ENCODE assay signal across 19 cellular contexts in the genomic region with DNA sequence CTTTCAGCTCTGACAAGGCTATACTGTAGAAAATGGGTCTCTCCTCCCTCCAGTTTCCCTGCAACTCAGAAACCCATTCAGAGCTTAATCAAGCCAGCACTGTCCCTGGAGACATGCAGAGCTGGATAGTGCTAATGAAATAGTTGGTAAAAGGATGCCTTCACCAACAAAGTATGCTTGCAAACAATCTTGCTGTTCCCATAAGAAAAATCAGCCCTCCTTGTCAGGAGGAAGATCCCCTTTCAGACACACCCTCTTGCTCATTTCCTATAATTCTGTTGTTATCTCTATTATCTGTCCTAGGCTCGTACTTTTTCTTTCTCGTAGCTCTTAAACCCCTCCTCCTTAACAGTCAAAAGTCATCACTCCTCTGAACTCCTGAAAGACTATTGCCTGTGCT. TPM values are rescaled to one million over a fixed set of nuclear protein-coding genes. Genes with fewer than 3 reads are reported as not detected.
DNase-seq lines count a peak whose midpoint lies in the region; ATAC-seq and TF ChIP-seq lines count a peak whose summit lies in the region.
"Had no signal": no experiment of that assay in that cellular context is flagged by ENCODE, and none has a peak within 500 bp of the region (broad histone marks: within the 10 kb centered on the region; RNA-seq: fewer than 3 reads in every experiment).

No MANE protein-coding gene starts in this region.

- WGBS in spleen, 5 donors = 11 to 26% (median 14%) methylated on average over 2 of the region's 2 CpGs
- WGBS in thyroid gland, 2 donors = 68 to 70% methylated on average over 2 of the region's 2 CpGs

- DNase-seq in dedifferentiated amniotic fluid mesenchymal stem cell (ENCODE audit: extremely low spot score) = peak; percentile 41
- no peak for DNase-seq in left ventricle myocardium superior
- no peak for DNase-seq in spleen
- no peak for DNase-seq in thyroid gland
- DNase-seq in NCI-H524 treated with DMSO at 0.1 percent for 48 hours (lab: John Stamatoyannopoulos, UW) = no peak
- no peak for DNase-seq in HUDEP-2 (lab: John Stamatoyannopoulos, UW; ENCODE audit: unreplicated experiment in 76 of 76)
- no peak for DNase-seq in vagina (ENCODE audit: extremely low spot score in 2 of 2)
- DNase-seq: activated CD8-positive, alpha-beta T cell treated with anti-CD3 and anti-CD28 coated beads, Interleukin-2, amount 10 ng/mL, durations not matched to agents 7 days and 5 days; amniotic stem cell; colonic mucosa; DND-41; H9; NCI-H1436 treated with DMSO at 0.1 percent for 48 hours; sigmoid colon; stimulated activated CD4-positive, alpha-beta T cell treated with anti-CD3 and anti-CD28 coated beads, Interleukin-4, amount 100 ng/mL, for 4 hours; tibial artery had no signal

- intact Hi-C loops in left ventricle myocardium superior (cut with micrococcal nuclease) = loop anchor here (10.0 kb wide), 1 partner anchor 89 kb away; no protein-coding TSS in a partner anchor
- intact Hi-C loops in spleen (cut with DNase I; ENCODE audit: low total_unique reads) = loop anchor here (10.0 kb wide), 1 partner anchor 79 kb away; no protein-coding TSS in a partner anchor
- intact Hi-C loops in thyroid gland (cut with DNase I) = no loop called here
- intact Hi-C loops in vagina (cut with DNase I) = no loop called here

- H3K27ac ChIP-seq in spleen = peak overlapping the region in 6 of 8 donors; percentile 6 to 57 (median 35)
- H3K27ac ChIP-seq in thyroid gland = no peak overlapping the region
- no peak overlapping the region for H3K27ac ChIP-seq in vagina
- H3K27ac ChIP-seq: colonic mucosa, neutrophil, sigmoid colon had no signal

- H3K4me3 ChIP-seq in spleen = no peak overlapping the region
- H3K4me3 ChIP-seq in thyroid gland (replicated peaks in 1 of 3) = no peak overlapping the region
- H3K4me3 ChIP-seq in vagina = no peak overlapping the region
- H3K4me3 ChIP-seq: colonic mucosa, sigmoid colon, tibial artery had no signal

- peak; percentile 78 for ATAC-seq in left ventricle myocardium superior
- ATAC-seq: activated CD8-positive, alpha-beta T cell treated with anti-CD3 and anti-CD28 coated beads, Interleukin-2, amount 10 ng/mL, durations not matched to agents 7 days and 5 days had no signal

- TF ChIP-seq CTCF in spleen (IDR thresholded peaks at IDR 0.05 in 8 of 11, conservative IDR thresholded peaks at IDR 0.05 in 3 of 11) (no peak), thyroid gland (IDR thresholded peaks at IDR 0.05) (no peak), vagina (IDR thresholded peaks at IDR 0.05) (no peak)

- H3K4me1 ChIP-seq in spleen (peaks cover 0 to 31% (median 14%) of the 10 kb centered on the region in 6 donors), thyroid gland (peaks cover 0 to 9% of the 10 kb centered on the region in 2 donors), vagina (peaks cover 33% of the 10 kb centered on the region)
- H3K4me1 ChIP-seq: colonic mucosa had no signal

- peaks cover 0 to 16% (median 0%) of the 10 kb centered on the region in 7 donors for H3K27me3 ChIP-seq in spleen (replicated peaks in 1 of 7)
- H3K27me3 ChIP-seq in thyroid gland = no peaks in the 10 kb centered on the region
- no peaks in the 10 kb centered on the region for H3K27me3 ChIP-seq in vagina
- H3K27me3 ChIP-seq: colonic mucosa, sigmoid colon, tibial artery had no signal

- H3K9me3 ChIP-seq in spleen = no peaks in the 10 kb centered on the region
- no peaks in the 10 kb centered on the region for H3K9me3 ChIP-seq in thyroid gland
- no peaks in the 10 kb centered on the region for H3K9me3 ChIP-seq in vagina
- H3K9me3 ChIP-seq: colonic mucosa, neutrophil, sigmoid colon, tibial artery had no signal

- TF ChIP-seq POLR2A in spleen (IDR thresholded peaks at IDR 0.05) = no peak
- TF ChIP-seq POLR2A in thyroid gland (IDR thresholded peaks at IDR 0.05) = no peak
- TF ChIP-seq POLR2A in vagina (IDR thresholded peaks at IDR 0.05) = no peak

- H3K36me3 ChIP-seq in spleen (no peaks in the 10 kb centered on the region), thyroid gland (no peaks in the 10 kb centered on the region), vagina (no peaks in the 10 kb centered on the region)
- H3K36me3 ChIP-seq: colonic mucosa, neutrophil, sigmoid colon, tibial artery had no signal

TF ChIP-seq in PFSK-1, 5 proteins besides CTCF, POLR2A, EP300 and RAD21:
- TF ChIP-seq POLR2AphosphoS5 (IDR thresholded peaks at IDR 0.05; ENCODE audit: low read depth, low read length) (peak; percentile 31; the same call in 1 of the 2 replicates), SIN3A (IDR thresholded peaks at IDR 0.05; ENCODE audit: borderline replicate concordance, insufficient read depth, low read length) (no peak), FOXP2 (optimal IDR thresholded peaks at IDR 0.05; ENCODE audit: borderline replicate concordance, extremely low read depth, extremely low read length, insufficient read depth) (no peak)
- TF ChIP-seq, protein P1, sequence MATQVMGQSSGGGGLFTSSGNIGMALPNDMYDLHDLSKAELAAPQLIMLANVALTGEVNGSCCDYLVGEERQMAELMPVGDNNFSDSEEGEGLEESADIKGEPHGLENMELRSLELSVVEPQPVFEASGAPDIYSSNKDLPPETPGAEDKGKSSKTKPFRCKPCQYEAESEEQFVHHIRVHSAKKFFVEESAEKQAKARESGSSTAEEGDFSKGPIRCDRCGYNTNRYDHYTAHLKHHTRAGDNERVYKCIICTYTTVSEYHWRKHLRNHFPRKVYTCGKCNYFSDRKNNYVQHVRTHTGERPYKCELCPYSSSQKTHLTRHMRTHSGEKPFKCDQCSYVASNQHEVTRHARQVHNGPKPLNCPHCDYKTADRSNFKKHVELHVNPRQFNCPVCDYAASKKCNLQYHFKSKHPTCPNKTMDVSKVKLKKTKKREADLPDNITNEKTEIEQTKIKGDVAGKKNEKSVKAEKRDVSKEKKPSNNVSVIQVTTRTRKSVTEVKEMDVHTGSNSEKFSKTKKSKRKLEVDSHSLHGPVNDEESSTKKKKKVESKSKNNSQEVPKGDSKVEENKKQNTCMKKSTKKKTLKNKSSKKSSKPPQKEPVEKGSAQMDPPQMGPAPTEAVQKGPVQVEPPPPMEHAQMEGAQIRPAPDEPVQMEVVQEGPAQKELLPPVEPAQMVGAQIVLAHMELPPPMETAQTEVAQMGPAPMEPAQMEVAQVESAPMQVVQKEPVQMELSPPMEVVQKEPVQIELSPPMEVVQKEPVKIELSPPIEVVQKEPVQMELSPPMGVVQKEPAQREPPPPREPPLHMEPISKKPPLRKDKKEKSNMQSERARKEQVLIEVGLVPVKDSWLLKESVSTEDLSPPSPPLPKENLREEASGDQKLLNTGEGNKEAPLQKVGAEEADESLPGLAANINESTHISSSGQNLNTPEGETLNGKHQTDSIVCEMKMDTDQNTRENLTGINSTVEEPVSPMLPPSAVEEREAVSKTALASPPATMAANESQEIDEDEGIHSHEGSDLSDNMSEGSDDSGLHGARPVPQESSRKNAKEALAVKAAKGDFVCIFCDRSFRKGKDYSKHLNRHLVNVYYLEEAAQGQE (IDR thresholded peaks at IDR 0.05; ENCODE audit: insufficient read depth in 1 of 2, low read depth in 2 of 2, low read length in 2 of 2) = no peak; a peak in 1 of 4 replicates

RNA-seq across cellular contexts. Expression of a gene that starts 9.9 kb away (rescaled TPM):
- polyA plus RNA-seq in PFSK-1 (2012; ENCODE audit: insufficient read length, low read depth) = 0.05 TPM
- total RNA-seq in left ventricle myocardium superior (9.9 TPM), spleen (10 to 100 TPM; 60.5 to 74.6 (median 69.5) TPM), thyroid gland (100 to 1,000 TPM in 1 of 4 donors, 10 to 100 TPM in 3; 18.2 to 104 (median 33.9) TPM), vagina (69.0 TPM)
- 1 to 10 TPM; 2.5 to 6.6 (median 4.5) TPM for polyA plus RNA-seq in spleen
- polyA plus RNA-seq: CD14-positive monocyte had no signal

Comparison
In these comparisons a context has a peak if more than half of its experiments do, and no peak if none do; other contexts are left out.
1. H3K27ac ChIP-seq: peak in spleen (6 of 8); none in thyroid gland (0 of 3) and vagina (single experiment).
2. intact Hi-C loops: an anchor here in left ventricle myocardium superior (10.0 kb wide) and spleen (10.0 kb wide); none called in thyroid gland and vagina.